ENCODE assay signal across 19 cellular contexts in genomic region chr7:22653981-22654380, GRCh38.
A peak's percentile ranks its signal among the peaks of the same experiment; 100 is the strongest.
DNase-seq lines count a peak whose midpoint lies in the region; ATAC-seq and TF ChIP-seq lines count a peak whose summit lies in the region.
"Had no signal": no experiment of that assay in that cellular context is flagged by ENCODE, and none has a peak within 500 bp of the region (broad histone marks: within the 10 kb centered on the region; RNA-seq: fewer than 3 reads in every experiment).

No MANE protein-coding gene starts in this region.

- TF ChIP-seq POLR2A in tibial nerve (IDR thresholded peaks at IDR 0.05) = no peak

- no peaks in the 10 kb centered on the region for H3K9me3 ChIP-seq in tibial nerve
- H3K9me3 ChIP-seq: esophagus muscularis mucosa had no signal

- H3K27ac ChIP-seq in tibial nerve = no peak overlapping the region

- H3K4me1 Mint-ChIP-seq in endothelial cell (ENCODE audit: unreplicated experiment) = peaks cover 29% of the 10 kb centered on the region

- DNase-seq in COLO668 (lab: John Stamatoyannopoulos, UW; ENCODE audit: unreplicated experiment) = peak; percentile 51
- DNase-seq in NCI-H1417 (lab: John Stamatoyannopoulos, UW) = peak in 2 of 3 experiments; percentile 80 to 97
- DNase-seq in NCI-H69 (lab: John Stamatoyannopoulos, UW) = peak; percentile 88
- no peak for DNase-seq in endothelial cell (ENCODE audit: low spot score)
- no peak for DNase-seq in nucleus accumbens (lab: John Stamatoyannopoulos, UW)
- no peak for DNase-seq in SW 1271 (lab: John Stamatoyannopoulos, UW)
- DNase-seq in tibial nerve (ENCODE audit: low spot score in 2 of 2) = no peak
- DNase-seq: activated CD4-positive, alpha-beta T cell treated with anti-CD3 and anti-CD28 coated beads, Interleukin-2, amount 10 ng/mL, durations not matched to agents 7 days and 5 days; activated CD8-positive, alpha-beta memory T cell treated with anti-CD3 and anti-CD28 coated beads, Interleukin-2, amount 50 U/mL, for 48 hours; activated effector memory CD4-positive, alpha-beta T cell treated with anti-CD3 and anti-CD28 coated beads, Interleukin-2, amount 50 U/mL, for 16 hours; C1 segment of cervical spinal cord; glutamatergic neuron; HFFc6; MG63; RPMI8226; stimulated activated CD8-positive, alpha-beta memory T cell treated with anti-CD3 and anti-CD28 coated beads, Interleukin-4, amount 100 ng/mL, for 48 hours had no signal

- H3K9me3 Mint-ChIP-seq in endothelial cell (ENCODE audit: unreplicated experiment) = peaks cover 4% of the 10 kb centered on the region
- H3K9me3 Mint-ChIP-seq: HFFc6 had no signal

- peaks cover 5% of the 10 kb centered on the region for H3K36me3 Mint-ChIP-seq in endothelial cell (ENCODE audit: low read depth, unreplicated experiment)

- peak overlapping the region; percentile 90 for H3K27ac Mint-ChIP-seq in endothelial cell (ENCODE audit: unreplicated experiment)
- H3K27ac Mint-ChIP-seq: activated CD4-positive, alpha-beta T cell treated with anti-CD3 and anti-CD28 coated beads, Interleukin-2, amount 10 ng/mL, durations not matched to agents 7 days and 5 days; IgD-negative memory B cell had no signal

- TF ChIP-seq EP300 in tibial nerve (IDR thresholded peaks at IDR 0.05) = peak in 1 of 2 donors; percentile 44

- H3K4me1 ChIP-seq in tibial nerve = peaks cover 0 to 20% (median 0%) of the 10 kb centered on the region in 4 donors

- no peak overlapping the region for H3K4me3 Mint-ChIP-seq in endothelial cell (ENCODE audit: unreplicated experiment)
- H3K4me3 Mint-ChIP-seq: activated CD4-positive, alpha-beta T cell treated with anti-CD3 and anti-CD28 coated beads, Interleukin-2, amount 10 ng/mL, durations not matched to agents 7 days and 5 days; HFFc6; IgD-negative memory B cell had no signal

- no peaks in the 10 kb centered on the region for H3K27me3 ChIP-seq in tibial nerve
- H3K27me3 ChIP-seq: esophagus muscularis mucosa, MG63 had no signal

- peaks cover 3% of the 10 kb centered on the region for H3K27me3 Mint-ChIP-seq in endothelial cell (ENCODE audit: unreplicated experiment)
- H3K27me3 Mint-ChIP-seq: IgD-negative memory B cell had no signal

- TF ChIP-seq CTCF in endothelial cell (IDR thresholded peaks at IDR 0.05; ENCODE audit: unreplicated experiment) (no peak), tibial nerve (IDR thresholded peaks at IDR 0.05) (no peak)

- no peak overlapping the region for H3K4me3 ChIP-seq in tibial nerve
- H3K4me3 ChIP-seq: esophagus muscularis mucosa, MG63 had no signal

- no peaks in the 10 kb centered on the region for H3K36me3 ChIP-seq in tibial nerve
- H3K36me3 ChIP-seq: esophagus muscularis mucosa, MG63 had no signal

- no peak for ATAC-seq in HG03469 (IDR thresholded peaks at IDR 0.05; ENCODE audit: unreplicated experiment)

Comparison
In these comparisons a context has a peak if more than half of its experiments do, and no peak if none do; other contexts are left out.
1. DNase-seq: peak in COLO668 (single experiment), NCI-H1417 (2 of 3) and NCI-H69 (single experiment); none in endothelial cell (single experiment), nucleus accumbens (0 of 56), SW 1271 (0 of 2) and tibial nerve (0 of 2).